Comparison of ENCODE assay signal across 8 cellular contexts in the genomic region with DNA sequence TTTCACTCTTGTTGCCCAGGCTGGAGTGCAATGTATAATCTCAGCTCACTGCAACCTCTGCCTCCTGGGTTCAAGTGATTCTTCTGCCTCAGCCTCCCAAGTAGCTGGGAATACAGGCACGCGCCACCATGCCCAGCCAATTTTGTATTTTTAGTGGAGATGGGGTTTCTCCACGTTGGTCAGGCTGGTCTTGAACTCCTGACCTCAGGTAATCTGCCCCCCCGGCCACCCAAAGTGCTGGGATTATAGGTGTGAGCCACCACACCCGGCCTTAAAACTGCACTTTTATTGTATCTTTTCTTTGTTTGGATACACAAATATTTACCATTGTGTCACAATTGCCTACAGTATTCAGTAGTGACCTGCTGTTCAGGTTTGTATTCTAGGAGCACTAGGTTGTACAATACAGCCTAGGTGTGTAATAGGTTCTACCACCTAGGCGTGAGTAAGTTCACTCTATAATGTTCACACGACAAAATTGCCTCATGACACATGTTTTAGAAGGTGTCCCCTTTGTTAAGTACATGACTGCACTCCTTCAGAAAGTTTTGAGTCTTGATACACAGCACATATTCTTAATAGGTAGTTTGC.
A peak's percentile ranks its signal among the peaks of the same experiment; 100 is the strongest.
DNase-seq lines count a peak whose midpoint lies in the region; ATAC-seq and TF ChIP-seq lines count a peak whose summit lies in the region.
"Not testable (repeated sequence)": the region's sequence is repeated elsewhere in the genome, so short reads cannot be mapped to it uniquely, and the experiment has no call there.

No MANE protein-coding gene starts in this region.

- dilution Hi-C loops in mammary epithelial cell (cut with HindIII; ENCODE audit: low sequenced_read_pairs), result not testable (repeated sequence)

- not testable (repeated sequence) for H3K4me3 ChIP-seq in mammary epithelial cell (replicated peaks in 1 of 3; ENCODE audit: insufficient read depth in 1 of 3, low read depth in 2 of 3, low read length in 3 of 3); mucosa of descending colon

- H3K79me2 ChIP-seq in mammary epithelial cell (ENCODE audit: insufficient read depth, low read length), result not testable (repeated sequence)

- BruUV-seq in mammary epithelial cell (replicated peaks; lab: Mats Ljungman, UMichigan), result not testable (repeated sequence)

- peak; percentile 63 for ATAC-seq in esophagus mucosa
- peak; percentile 90 for ATAC-seq in left colon
- peak; percentile 88 for ATAC-seq in mucosa of descending colon

- POLR2A ChIA-PET in RWPE1 (lab: Yijun Ruan, JAX; ENCODE audit: low non-redundant PET), result not testable (repeated sequence)

- CTCF ChIA-PET in RWPE1 (lab: Yijun Ruan, JAX), result interaction anchor here (0.7 kb wide), 1 partner anchor 14 kb away, joined by 4 read pairs; no protein-coding TSS in a partner anchor
- CTCF ChIA-PET in mammary epithelial cell (lab: Charles Lee; ENCODE audit: low non-redundant PET), result not testable (repeated sequence)

- H3K4me2 ChIP-seq in mammary epithelial cell (ENCODE audit: insufficient read depth, low read depth, low read length), result not testable (repeated sequence)

- H3K36me3 Mint-ChIP-seq in osteocyte (ENCODE audit: unreplicated experiment); type B pancreatic cell: not testable (repeated sequence)

- peak overlapping the region; percentile 95 for H3K27ac ChIP-seq in RWPE1
- H3K27ac ChIP-seq in mammary epithelial cell (ENCODE audit: insufficient read depth, low read depth, low read length), result peak overlapping the region; percentile 78

- not testable (repeated sequence) for H3K27me3 ChIP-seq in mammary epithelial cell (ENCODE audit: insufficient read depth, low read length)

- not testable (repeated sequence) for H3K9ac ChIP-seq in mammary epithelial cell (ENCODE audit: insufficient read depth, low read length)

- WGBS in mammary epithelial cell (ENCODE audit: low coverage, missing lambda C conversion rate), result 84% methylated on average over 7 of the region's 7 CpGs

- peaks cover 13% of the 10 kb centered on the region for H3K4me1 Mint-ChIP-seq in osteocyte (ENCODE audit: unreplicated experiment)
- not testable (repeated sequence) for H3K4me1 Mint-ChIP-seq in type B pancreatic cell (ENCODE audit: unreplicated experiment)

- H3K9me3 ChIP-seq in mammary epithelial cell (replicated peaks; ENCODE audit: insufficient read depth, low read length); mucosa of descending colon: not testable (repeated sequence)

- H3K4me1 ChIP-seq in mammary epithelial cell (ENCODE audit: insufficient read depth, low read length) (peaks cover 41% of the 10 kb centered on the region), mucosa of descending colon (ENCODE audit: low read depth) (peaks cover 12% of the 10 kb centered on the region)

- not testable (repeated sequence) for H4K20me1 ChIP-seq in mammary epithelial cell (ENCODE audit: insufficient read depth, low read length)

- in situ Hi-C loops in mammary epithelial cell (cut with MboI; ENCODE audit: low sequenced_read_pairs in 2 of 2), result not testable (repeated sequence)

- H3K4me3 Mint-ChIP-seq in osteocyte (ENCODE audit: unreplicated experiment); type B pancreatic cell: not testable (repeated sequence)

- DNase-seq in NCI-H69 (lab: John Stamatoyannopoulos, UW) (peak; percentile 36), left colon (peak in 1 of 2 donors; percentile 58), mucosa of descending colon (peak in 2 of 3 donors; percentile 55 to 71), osteocyte (ENCODE audit: extremely low spot score, unreplicated experiment) (peak; percentile 53), type B pancreatic cell (ENCODE audit: extremely low spot score, unreplicated experiment) (peak; percentile 20)
- DNase-seq in RWPE1 (ENCODE audit: low spot score); mammary epithelial cell: not testable (repeated sequence)

- not testable (repeated sequence) for H3K36me3 ChIP-seq in mammary epithelial cell (ENCODE audit: insufficient read depth, low read length); mucosa of descending colon (ENCODE audit: low read depth)

- not testable (repeated sequence) for H3K9me3 Mint-ChIP-seq in osteocyte (ENCODE audit: unreplicated experiment); type B pancreatic cell

- H3K27me3 Mint-ChIP-seq in osteocyte (ENCODE audit: unreplicated experiment), result not testable (repeated sequence)
- peaks cover 12% of the 10 kb centered on the region for H3K27me3 Mint-ChIP-seq in type B pancreatic cell

- not testable (repeated sequence) for H2AFZ ChIP-seq in mammary epithelial cell (ENCODE audit: low read depth, low read length)

- H3K27ac Mint-ChIP-seq in osteocyte (ENCODE audit: unreplicated experiment); type B pancreatic cell: not testable (repeated sequence)

- TF ChIP-seq CTCF in RWPE1 (conservative IDR thresholded peaks at IDR 0.05; ENCODE audit: low read depth); mammary epithelial cell (conservative IDR thresholded peaks at IDR 0.05 in 1 of 2, IDR thresholded peaks at IDR 0.05 in 1 of 2; ENCODE audit: extremely low read depth in 1 of 2, insufficient read depth in 1 of 2, low read depth in 1 of 2, low read length in 2 of 2); mucosa of descending colon (IDR thresholded peaks at IDR 0.05); osteocyte (IDR thresholded peaks at IDR 0.05); type B pancreatic cell (conservative IDR thresholded peaks at IDR 0.05): not testable (repeated sequence)

- intact Hi-C loops in mammary epithelial cell (cut with micrococcal nuclease); left colon (cut with DNase I, micrococcal nuclease); mucosa of descending colon (cut with DNase I, micrococcal nuclease): not testable (repeated sequence)
